1 cellular context compared by ENCODE assay signal in genomic region chr6:106895703-106896040, GRCh38.
A peak's percentile ranks its signal among the peaks of the same experiment; 100 is the strongest.
TF ChIP-seq lines count a peak whose summit lies in the region.

No MANE protein-coding gene starts in this region.

TF ChIP-seq in H1, 55 proteins besides CTCF, POLR2A, EP300 and RAD21:
- TF ChIP-seq EGR1 (IDR thresholded peaks at IDR 0.05; ENCODE audit: borderline replicate concordance, low read depth, low read length): no peak
- TF ChIP-seq TBP (IDR thresholded peaks at IDR 0.05; ENCODE audit: low read depth, low read length): peak; percentile 45; the same call in 1 of the 2 replicates
- peak; percentile 63; the same call in 1 of the 2 replicates for TF ChIP-seq JUND (IDR thresholded peaks at IDR 0.05; ENCODE audit: low read length)
- TF ChIP-seq HDAC6 (IDR thresholded peaks at IDR 0.05; ENCODE audit: low read depth, low read length): no peak
- TF ChIP-seq FOSL1 (IDR thresholded peaks at IDR 0.05; ENCODE audit: insufficient read depth, low read depth, low read length): no peak
- no peak for TF ChIP-seq E2F6 (IDR thresholded peaks at IDR 0.05)
TF ChIP-seq in H1: peak in this region for 2.
